In the genomic region with DNA sequence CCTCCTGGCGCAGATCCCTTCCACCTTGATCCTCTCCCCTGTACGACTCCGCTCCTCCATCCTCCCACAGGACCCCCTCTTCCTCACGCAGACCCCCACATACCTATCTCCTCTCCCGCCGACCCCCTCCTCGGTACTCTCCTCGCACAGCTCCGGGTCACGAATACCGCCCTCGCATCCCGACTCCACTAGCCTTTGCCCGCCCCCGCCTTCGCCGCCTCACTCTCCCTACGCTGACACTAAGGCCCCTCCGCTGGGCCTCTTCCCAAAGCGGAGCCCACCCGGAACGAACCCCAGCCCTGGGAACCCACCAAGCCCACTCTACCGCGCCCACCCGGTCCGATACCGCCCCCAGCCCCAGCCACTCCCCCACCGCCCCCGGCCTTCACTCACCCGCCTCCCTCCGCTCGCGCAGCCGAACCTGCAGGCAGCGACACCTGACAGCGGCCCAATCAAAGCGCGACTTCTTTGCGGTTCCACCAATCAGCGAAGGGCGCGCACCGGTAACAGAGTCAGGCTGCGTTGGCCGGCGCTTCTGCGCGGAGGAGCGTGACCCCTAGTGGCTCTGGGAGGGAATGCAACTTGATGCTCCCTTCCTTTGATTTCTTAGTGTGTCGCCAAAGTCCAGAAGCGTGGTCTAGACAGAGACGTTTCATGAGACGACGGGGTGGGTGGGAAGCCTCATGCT, we compare ENCODE assay signal across 8 cellular contexts. TPM values are rescaled to one million over a fixed set of nuclear protein-coding genes. Genes with fewer than 3 reads are reported as not detected.
DNase-seq lines count a peak whose midpoint lies in the region; ATAC-seq and TF ChIP-seq lines count a peak whose summit lies in the region.
"Not testable (repeated sequence)": the region's sequence is repeated elsewhere in the genome, so short reads cannot be mapped to it uniquely, and the experiment has no call there.

A gene (minus strand): TSS at position 430 of the 688 bp plus-strand sequence. CDS start 5,704 bp downstream, outside the sequence.

- not testable (repeated sequence) for H3K4me1 ChIP-seq in Peyer's patch, ascending aorta, uterus

- H3K9me3 ChIP-seq in Peyer's patch, ascending aorta, uterus: not testable (repeated sequence)

- not testable (repeated sequence) for H3K4me3 ChIP-seq in Peyer's patch, ascending aorta, uterus

- TF ChIP-seq POLR2A in Peyer's patch (IDR thresholded peaks at IDR 0.05); uterus (IDR thresholded peaks at IDR 0.05): not testable (repeated sequence)

- intact Hi-C loops in ascending aorta (cut with DNase I); Right ventricle myocardium superior (cut with DNase I); uterus (cut with DNase I; ENCODE audit: low total_unique reads): not testable (repeated sequence)

- H3K36me3 ChIP-seq in Peyer's patch, ascending aorta, uterus: not testable (repeated sequence)

- not testable (repeated sequence) for DNase-seq in Peyer's patch; ascending aorta (ENCODE audit: low spot score in 2 of 2); Right ventricle myocardium superior; occipital lobe (lab: John Stamatoyannopoulos, UW); uterus

- peak; percentile 90 for ATAC-seq in GM18858 (IDR thresholded peaks at IDR 0.05; ENCODE audit: unreplicated experiment)
- ATAC-seq in GM21717 (IDR thresholded peaks at IDR 0.05; ENCODE audit: unreplicated experiment) = peak; percentile 87
- ATAC-seq in HG03097 (IDR thresholded peaks at IDR 0.05; ENCODE audit: low FRiP score, unreplicated experiment) = peak; percentile 83
- peak; percentile 99 for ATAC-seq in Right ventricle myocardium superior (ENCODE audit: poor library complexity)

- TF ChIP-seq CTCF in Peyer's patch (IDR thresholded peaks at IDR 0.05); ascending aorta (IDR thresholded peaks at IDR 0.05); uterus (IDR thresholded peaks at IDR 0.05): not testable (repeated sequence)

- H3K27ac ChIP-seq in Peyer's patch, ascending aorta, uterus: not testable (repeated sequence)

- not testable (repeated sequence) for H3K27me3 ChIP-seq in Peyer's patch, ascending aorta, uterus

RNA-seq across cellular contexts. Expression of the gene that starts here (rescaled TPM):
- total RNA-seq in Peyer's patch = 100 to 1,000 TPM in 3 of 4 donors, 10 to 100 TPM in 1; 84.9 to 380 (median 260) TPM
- 99.2 TPM for total RNA-seq in ascending aorta
- 13.1 TPM for total RNA-seq in Right ventricle myocardium superior
- 21.8 TPM for total RNA-seq in occipital lobe
- total RNA-seq in uterus = 10 to 100 TPM in 3 of 4 donors, 1 to 10 TPM in 1; 7.1 to 74.8 (median 42.6) TPM
